In the genomic region with DNA sequence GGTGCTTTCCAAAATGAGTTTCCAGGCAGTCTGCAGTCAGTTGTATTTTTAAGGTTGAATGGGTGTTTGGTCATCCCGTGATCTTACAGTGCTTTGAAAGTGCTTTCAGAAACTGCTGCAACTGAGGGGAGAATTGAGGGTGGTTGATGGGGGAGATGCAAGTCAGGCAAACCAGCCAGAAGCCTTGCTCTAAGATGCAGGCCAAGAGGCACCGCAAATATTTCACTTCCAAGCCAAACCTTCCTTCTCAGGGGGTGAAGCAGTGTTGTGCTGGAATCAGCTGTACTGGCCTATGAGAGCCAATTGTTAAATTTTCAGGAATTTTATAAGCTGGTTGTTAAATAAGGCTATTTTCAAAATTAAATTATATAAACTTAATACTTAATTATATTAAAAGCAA, we compare ENCODE assay signal across 26 cellular contexts.
"Had no signal": no experiment of that assay in that cellular context is flagged by ENCODE, and none has a peak within 500 bp of the region (broad histone marks: within the 10 kb centered on the region; RNA-seq: fewer than 3 reads in every experiment).

No MANE protein-coding gene starts in this region.

- H3K4me1 ChIP-seq: adrenal gland had no signal

- H3K36me3 ChIP-seq: adrenal gland, MG63 had no signal

- H3K9me3 ChIP-seq: adrenal gland, MG63 had no signal

- H3K4me3 ChIP-seq: adrenal gland, MG63, PC-9 had no signal

- H3K27me3 ChIP-seq: adrenal gland, MG63 had no signal

- ATAC-seq: activated CD8-positive, alpha-beta T cell treated with anti-CD3 and anti-CD28 coated beads, Interleukin-2, amount 10 ng/mL, durations not matched to agents 7 days and 5 days; T-helper 17 cell; WTC11 had no signal

- DNase-seq: activated CD4-positive, alpha-beta T cell treated with anti-CD3 and anti-CD28 coated beads for 48 hours; activated CD4-positive, alpha-beta T cell treated with anti-CD3 and anti-CD28 coated beads, Interleukin-2, amount 50 U/mL, for 4 hours; activated CD4-positive, CD25-positive, alpha-beta regulatory T cell treated with anti-CD3 and anti-CD28 coated beads, Interleukin-2, amount 50 U/mL, for 72 hours; activated CD8-positive, alpha-beta memory T cell treated with anti-CD3 and anti-CD28 coated beads, Interleukin-2, amount 50 U/mL, for 48 hours; activated CD8-positive, alpha-beta T cell treated with anti-CD3 and anti-CD28 coated beads, Interleukin-2, amount 10 ng/mL, durations not matched to agents 7 days and 5 days; activated naive CD4-positive, alpha-beta T cell treated with anti-CD3 and anti-CD28 coated beads, Interleukin-2, amount 50 U/mL, for 16 hours; activated naive CD8-positive, alpha-beta T cell treated with anti-CD3 and anti-CD28 coated beads, Interleukin-2, amount 10 ng/mL, durations not matched to agents 7 days and 5 days; activated T-cell treated with anti-CD3 and anti-CD28 coated beads, Interleukin-2, amount 50 U/mL, for 1 hour; adrenal gland; anterior cingulate cortex; cerebellar nuclear complex; MG63; MV-4-11; NCI-H1092 treated with DMSO at 0.1 percent for 48 hours; NCI-H1417 treated with DMSO at 0.1 percent for 48 hours; NCI-H1694; NCI-H2107; NCI-H2171 treated with DMSO at 0.1 percent for 48 hours; NCI-H345; NCI-H510A treated with DMSO at 0.1 percent for 48 hours; NCI-H69; PC-9; SIG-M5; T-helper 17 cell; T-helper 9 cell had no signal

- H3K27ac ChIP-seq: adrenal gland, PC-9 had no signal
